In the genomic region with DNA sequence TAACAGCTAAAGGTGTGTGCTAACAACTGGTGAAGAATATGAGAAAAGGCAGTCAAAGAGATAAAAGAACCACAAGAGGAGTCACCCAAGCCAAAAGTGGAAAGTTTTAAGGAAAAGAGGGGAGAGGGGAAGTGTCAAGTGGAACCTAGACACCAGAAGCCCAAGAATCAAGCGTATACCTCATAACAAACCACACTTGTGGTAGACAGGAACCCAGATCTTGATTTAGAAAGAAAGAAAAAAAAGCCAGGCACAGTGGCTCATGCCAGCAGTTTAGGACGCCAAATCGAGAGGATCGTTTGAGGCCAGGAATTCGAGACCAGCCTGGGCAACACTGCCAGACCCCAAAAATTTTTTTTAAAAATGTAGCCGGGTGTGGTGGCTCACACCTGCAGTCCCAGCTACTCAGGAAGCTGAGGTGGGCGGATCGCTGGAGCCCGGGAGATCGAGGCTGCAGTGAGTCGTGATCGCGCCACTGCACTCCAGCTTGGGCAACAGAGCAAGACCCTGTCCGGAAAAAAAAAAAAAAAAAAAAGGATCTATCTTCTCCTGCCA, we compare ENCODE assay signal across 9 cellular contexts. TPM values are rescaled to one million over a fixed set of nuclear protein-coding genes. Genes with fewer than 3 reads are reported as not detected.
DNase-seq lines count a peak whose midpoint lies in the region; TF ChIP-seq lines count a peak whose summit lies in the region.
"Had no signal": no experiment of that assay in that cellular context is flagged by ENCODE, and none has a peak within 500 bp of the region (broad histone marks: within the 10 kb centered on the region; RNA-seq: fewer than 3 reads in every experiment).

No MANE protein-coding gene starts in this region.

- peak overlapping the region; percentile 94 to 99 (median 94) for H3K9ac ChIP-seq in skeletal muscle tissue (ENCODE audit: low read depth in 1 of 3, low read length in 3 of 3)

- DNase-seq in NOMO-1 treated with DMSO at 0.1 percent for 48 hours (lab: John Stamatoyannopoulos, UW; ENCODE audit: unreplicated experiment): peak; percentile 20
- DNase-seq in NOMO-1 treated with dmso at 0.1 percent for 144 hours (lab: John Stamatoyannopoulos, UW; ENCODE audit: unreplicated experiment): no peak
- DNase-seq in T-helper 2 cell: peak in 3 of 5 experiments; percentile 9 to 50 (median 42)
- DNase-seq in fibroblast of pulmonary artery (ENCODE audit: low read depth): no peak
- no peak for DNase-seq in NCI-H82 treated with DMSO at 0.1 percent for 48 hours (lab: John Stamatoyannopoulos, UW; ENCODE audit: unreplicated experiment)
- DNase-seq in GM13976 (ENCODE audit: low spot score): no peak
- no peak for DNase-seq in NCI-H2107 (lab: John Stamatoyannopoulos, UW)

- peaks cover 0 to 3% (median 0%) of the 10 kb centered on the region in 3 donors for H3K36me3 ChIP-seq in skeletal muscle tissue (ENCODE audit: control insufficient read depth in 3 of 3, insufficient read depth in 3 of 3, low read length in 3 of 3)

- H3K9me3 ChIP-seq in skeletal muscle tissue (ENCODE audit: control insufficient read depth in 3 of 3, low read length in 3 of 3): no peaks in the 10 kb centered on the region

- H3K27me3 ChIP-seq in skeletal muscle tissue (ENCODE audit: control insufficient read depth in 3 of 3, insufficient read depth in 3 of 3, low read length in 3 of 3): no peaks in the 10 kb centered on the region

- in situ Hi-C loops in GM13976 (cut with MboI; ENCODE audit: low sequenced_read_pairs, unreplicated experiment): loop anchor here (25.0 kb wide), 1 partner anchor 106 kb away; no protein-coding TSS in a partner anchor

- TF ChIP-seq CTCF in fibroblast of pulmonary artery (IDR thresholded peaks at IDR 0.05; ENCODE audit: low read length, missing control alignments): no peak
- no peak for TF ChIP-seq CTCF in GM13976 (IDR thresholded peaks at IDR 0.05; ENCODE audit: borderline replicate concordance, control extremely low read depth, extremely low read depth, insufficient read depth, missing control alignments)

- H3K4me3 ChIP-seq in fibroblast of pulmonary artery (replicated peaks; ENCODE audit: low read depth, low read length): peak overlapping the region; percentile 99
- peak overlapping the region; percentile 94 to 99 (median 96) for H3K4me3 ChIP-seq in skeletal muscle tissue (ENCODE audit: low read length in 3 of 3)

- H3K27ac ChIP-seq in skeletal muscle tissue (ENCODE audit: low read depth, low read length): peak overlapping the region; percentile 84

- peaks cover 21 to 30% (median 25%) of the 10 kb centered on the region in 3 donors for H3K4me1 ChIP-seq in skeletal muscle tissue (ENCODE audit: control insufficient read depth in 3 of 3, insufficient read depth in 3 of 3, low read length in 3 of 3)

RNA-seq across cellular contexts. Expression of gene SLC25A17, which starts 0.9 kb away (rescaled TPM):
- 12.5 TPM for total RNA-seq in skeletal muscle tissue

RNA-seq across cellular contexts. Expression of gene ST13, which starts 38.2 kb away (rescaled TPM):
- total RNA-seq in skeletal muscle tissue: 203 TPM

RNA-seq across cellular contexts. Expression of gene XPNPEP3, which starts 38.7 kb away (rescaled TPM):
- 8.9 TPM for total RNA-seq in skeletal muscle tissue

RNA-seq across cellular contexts. Expression of gene DNAJB7, which starts 43.6 kb away (rescaled TPM):
- total RNA-seq in skeletal muscle tissue: not detected
- total RNA-seq: subcutaneous adipose tissue had no signal

Comparison
In these comparisons a context has a peak if more than half of its experiments do, and no peak if none do; other contexts are left out.
1. DNase-seq: peak in NOMO-1 treated with DMSO at 0.1 percent for 48 hours (single experiment) and T-helper 2 cell (3 of 5); none in NOMO-1 treated with dmso at 0.1 percent for 144 hours (single experiment), fibroblast of pulmonary artery (single experiment), NCI-H82 treated with DMSO at 0.1 percent for 48 hours (single experiment), GM13976 (single experiment) and NCI-H2107 (single experiment).